ENCODE assay signal across 16 cellular contexts in genomic region chr14:54756656-54757392, GRCh38.
"Had no signal": no experiment of that assay in that cellular context is flagged by ENCODE, and none has a peak within 500 bp of the region (broad histone marks: within the 10 kb centered on the region; RNA-seq: fewer than 3 reads in every experiment).

No MANE protein-coding gene starts in this region.

- H3K27me3 Mint-ChIP-seq: activated T-cell treated with anti-CD3 and anti-CD28 coated beads, Interleukin-2, amount 50 U/mL, for 24 hours had no signal

- H3K4me3 ChIP-seq: body of pancreas, heart left ventricle, lower lobe of right lung, neural progenitor cell, thoracic aorta had no signal

- H3K36me3 ChIP-seq: neural progenitor cell had no signal

- H2AFZ ChIP-seq: neural progenitor cell had no signal

- H3K27ac Mint-ChIP-seq: activated naive CD4-positive, alpha-beta T cell treated with anti-CD3 and anti-CD28 coated beads, Interleukin-2, amount 50 U/mL, for 24 hours; activated T-cell treated with anti-CD3 and anti-CD28 coated beads, Interleukin-2, amount 50 U/mL, for 24 hours; mesothelial cell of epicardium had no signal

- ATAC-seq: activated CD4-positive, CD25-positive, alpha-beta regulatory T cell treated with anti-CD3 and anti-CD28 coated beads, Interleukin-2, amount 50 U/mL, for 24 hours; body of pancreas; heart left ventricle; lower lobe of right lung; sciatic nerve had no signal

- DNase-seq: activated CD4-positive, alpha-beta T cell treated with anti-CD3 and anti-CD28 coated beads, Interleukin-2, amount 50 U/mL, for 48 hours; activated T-cell treated with anti-CD3 and anti-CD28 coated beads, Interleukin-2, amount 50 U/mL, for 24 hours; amniotic stem cell; body of pancreas; cortex of kidney; effector CD8-positive, alpha-beta T cell; heart left ventricle; left colon; lower lobe of right lung had no signal

- H3K27me3 ChIP-seq: body of pancreas, heart left ventricle, neural progenitor cell had no signal

- H3K4me3 Mint-ChIP-seq: activated naive CD4-positive, alpha-beta T cell treated with anti-CD3 and anti-CD28 coated beads, Interleukin-2, amount 50 U/mL, for 24 hours; activated T-cell treated with anti-CD3 and anti-CD28 coated beads, Interleukin-2, amount 50 U/mL, for 24 hours; mesothelial cell of epicardium; neural progenitor cell; T-helper 2 cell treated with Interferon-gamma antibody and Interleukin-4, amounts not matched to agents 5 μg/mL and 100 μg/mL, for 36 hours had no signal

- H3K9me3 Mint-ChIP-seq: activated naive CD4-positive, alpha-beta T cell treated with anti-CD3 and anti-CD28 coated beads, Interleukin-2, amount 50 U/mL, for 24 hours; activated T-cell treated with anti-CD3 and anti-CD28 coated beads, Interleukin-2, amount 50 U/mL, for 24 hours; mesothelial cell of epicardium; neural progenitor cell; T-helper 2 cell treated with Interferon-gamma antibody and Interleukin-4, amounts not matched to agents 5 μg/mL and 100 μg/mL, for 36 hours had no signal

- H3K9ac ChIP-seq: neural progenitor cell had no signal

- H3K4me2 ChIP-seq: neural progenitor cell had no signal

- H3K9me3 ChIP-seq: body of pancreas, heart left ventricle, lower lobe of right lung, thoracic aorta had no signal

- H3K27ac ChIP-seq: body of pancreas, heart left ventricle, lower lobe of right lung, neural progenitor cell, thoracic aorta had no signal

- H3K4me1 ChIP-seq: body of pancreas had no signal
